Comparison of ENCODE assay signal across 17 cellular contexts in the genomic region with DNA sequence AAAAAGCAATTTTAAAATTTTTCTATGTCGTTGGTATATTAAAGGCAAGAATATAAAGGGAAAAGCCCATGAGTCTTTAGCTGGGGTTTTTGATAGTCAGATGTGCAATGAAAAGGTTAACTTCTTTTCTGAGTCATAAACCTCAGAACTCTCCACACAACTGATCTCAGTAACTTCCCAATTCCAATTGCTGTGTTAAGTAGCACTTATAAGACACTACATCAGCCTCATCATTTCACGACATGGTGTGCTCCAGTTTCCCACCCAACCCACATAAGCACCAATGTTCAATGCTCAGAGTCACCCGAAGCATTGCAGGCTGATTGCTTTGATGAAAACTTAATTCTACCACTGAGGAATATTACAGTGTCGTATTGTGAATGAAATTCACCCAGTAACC.
DNase-seq lines count a peak whose midpoint lies in the region; ATAC-seq and TF ChIP-seq lines count a peak whose summit lies in the region.
"Had no signal": no experiment of that assay in that cellular context is flagged by ENCODE, and none has a peak within 500 bp of the region (broad histone marks: within the 10 kb centered on the region; RNA-seq: fewer than 3 reads in every experiment).

No MANE protein-coding gene starts in this region.

- TF ChIP-seq CTCF in brain microvascular endothelial cell (IDR thresholded peaks at IDR 0.05; ENCODE audit: low read depth, low read length, missing control alignments), result no peak

- no peak overlapping the region for H3K4me3 Mint-ChIP-seq in T-helper 2 cell treated with Interferon-gamma antibody and Interleukin-4, amounts not matched to agents 5 μg/mL and 100 μg/mL, for 36 hours
- H3K4me3 Mint-ChIP-seq: activated naive CD4-positive, alpha-beta T cell treated with anti-CD3 and anti-CD28 coated beads, Interleukin-2, amount 50 U/mL, for 24 hours; type B pancreatic cell had no signal

- peak; percentile 73 to 74 for ATAC-seq in activated CD4-positive, CD25-positive, alpha-beta regulatory T cell treated with anti-CD3 and anti-CD28 coated beads, Interleukin-2, amount 50 U/mL, for 24 hours
- ATAC-seq in HG02973 (IDR thresholded peaks at IDR 0.05; ENCODE audit: unreplicated experiment) (peak; percentile 47), left ventricle myocardium superior (no peak)
- ATAC-seq: Panc1 had no signal

- no peaks in the 10 kb centered on the region for H3K27me3 ChIP-seq in brain microvascular endothelial cell (replicated peaks)
- H3K27me3 ChIP-seq: colonic mucosa had no signal

- no peak overlapping the region for H3K27ac ChIP-seq in brain microvascular endothelial cell
- H3K27ac ChIP-seq: colonic mucosa had no signal

- no peaks in the 10 kb centered on the region for H3K36me3 Mint-ChIP-seq in T-helper 2 cell treated with Interferon-gamma antibody and Interleukin-4, amounts not matched to agents 5 μg/mL and 100 μg/mL, for 36 hours (ENCODE audit: low read depth)
- H3K36me3 Mint-ChIP-seq: activated naive CD4-positive, alpha-beta T cell treated with anti-CD3 and anti-CD28 coated beads, Interleukin-2, amount 50 U/mL, for 24 hours; type B pancreatic cell had no signal

- no peaks in the 10 kb centered on the region for H3K9me3 Mint-ChIP-seq in T-helper 2 cell treated with Interferon-gamma antibody and Interleukin-4, amounts not matched to agents 5 μg/mL and 100 μg/mL, for 36 hours
- H3K9me3 Mint-ChIP-seq: activated naive CD4-positive, alpha-beta T cell treated with anti-CD3 and anti-CD28 coated beads, Interleukin-2, amount 50 U/mL, for 24 hours; type B pancreatic cell had no signal

- DNase-seq in activated CD4-positive, CD25-positive, alpha-beta regulatory T cell treated with anti-CD3 and anti-CD28 coated beads, Interleukin-2, amount 50 U/mL, for 72 hours, result no peak
- DNase-seq in T-helper 2 cell treated with Interferon-gamma antibody and Interleukin-4, amounts not matched to agents 5 μg/mL and 100 μg/mL, for 36 hours (ENCODE audit: low spot score), result peak; percentile 43
- DNase-seq in myocyte (ENCODE audit: low read depth), result peak; percentile 27
- no peak for DNase-seq in brain microvascular endothelial cell
- no peak for DNase-seq in NCI-H345 treated with DMSO at 0.1 percent for 48 hours (lab: John Stamatoyannopoulos, UW; ENCODE audit: unreplicated experiment)
- DNase-seq in left ventricle myocardium superior, result no peak
- DNase-seq: 8988T, colonic mucosa, COR-L47, NCI-H1092 treated with DMSO at 0.1 percent for 48 hours, NCI-H510A, occipital lobe had no signal

- in situ Hi-C loops in brain microvascular endothelial cell (cut with HindIII; ENCODE audit: low pct_ligation_motif_present, low sequenced_read_pairs), result no loop called here

- intact Hi-C loops in left ventricle myocardium superior (cut with micrococcal nuclease), result no loop called here

- peaks cover 25% of the 10 kb centered on the region for H3K4me1 Mint-ChIP-seq in T-helper 2 cell treated with Interferon-gamma antibody and Interleukin-4, amounts not matched to agents 5 μg/mL and 100 μg/mL, for 36 hours (ENCODE audit: low read depth)

- no peak overlapping the region for H3K4me3 ChIP-seq in brain microvascular endothelial cell (ENCODE audit: low read depth, low read length)
- H3K4me3 ChIP-seq: colonic mucosa had no signal

- no peaks in the 10 kb centered on the region for H3K36me3 ChIP-seq in brain microvascular endothelial cell (replicated peaks)
- H3K36me3 ChIP-seq: colonic mucosa had no signal

- no peaks in the 10 kb centered on the region for H3K27me3 Mint-ChIP-seq in T-helper 2 cell treated with Interferon-gamma antibody and Interleukin-4, amounts not matched to agents 5 μg/mL and 100 μg/mL, for 36 hours (ENCODE audit: low read depth)
- H3K27me3 Mint-ChIP-seq: activated naive CD4-positive, alpha-beta T cell treated with anti-CD3 and anti-CD28 coated beads, Interleukin-2, amount 50 U/mL, for 24 hours; type B pancreatic cell had no signal

- no peak overlapping the region for H3K27ac Mint-ChIP-seq in T-helper 2 cell treated with Interferon-gamma antibody and Interleukin-4, amounts not matched to agents 5 μg/mL and 100 μg/mL, for 36 hours
- H3K27ac Mint-ChIP-seq: activated naive CD4-positive, alpha-beta T cell treated with anti-CD3 and anti-CD28 coated beads, Interleukin-2, amount 50 U/mL, for 24 hours; type B pancreatic cell had no signal

Comparison
In these comparisons a context has a peak if more than half of its experiments do, and no peak if none do; other contexts are left out.
1. DNase-seq: peak in T-helper 2 cell treated with Interferon-gamma antibody and Interleukin-4, amounts not matched to agents 5 μg/mL and 100 μg/mL, for 36 hours (single experiment) and myocyte (single experiment); none in activated CD4-positive, CD25-positive, alpha-beta regulatory T cell treated with anti-CD3 and anti-CD28 coated beads, Interleukin-2, amount 50 U/mL, for 72 hours (single experiment), brain microvascular endothelial cell (single experiment), NCI-H345 treated with DMSO at 0.1 percent for 48 hours (single experiment) and left ventricle myocardium superior (single experiment).